ENCODE assay signal across 7 cellular contexts in the genomic region with DNA sequence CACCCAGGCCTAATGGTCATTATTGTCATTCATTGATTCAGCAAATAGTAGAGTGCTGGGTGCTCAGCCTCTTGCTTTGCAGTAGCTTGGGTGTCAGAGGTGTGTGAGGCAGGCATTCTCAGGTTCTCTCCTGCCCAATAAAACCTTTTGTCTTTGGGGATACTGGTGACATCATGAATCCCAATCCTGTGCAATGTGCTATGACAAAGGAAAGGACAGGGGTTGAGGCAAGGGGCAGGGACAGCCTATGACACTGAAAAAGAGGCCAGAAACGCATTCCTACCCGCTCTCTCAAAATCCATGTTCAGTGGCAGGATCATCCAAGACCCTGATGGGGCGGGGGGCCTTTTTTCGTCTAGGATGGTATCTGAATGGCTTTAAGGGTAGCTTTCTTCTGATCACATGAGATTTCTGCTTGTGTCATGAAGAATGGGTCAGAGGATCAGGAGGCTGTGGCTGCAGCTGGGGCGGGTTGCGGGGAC. TPM values are rescaled to one million over a fixed set of nuclear protein-coding genes. Genes with fewer than 3 reads are reported as not detected.
A peak's percentile ranks its signal among the peaks of the same experiment; 100 is the strongest.
DNase-seq lines count a peak whose midpoint lies in the region; ATAC-seq and TF ChIP-seq lines count a peak whose summit lies in the region.

No MANE protein-coding gene starts in this region.

- no peaks in the 10 kb centered on the region for H4K20me1 ChIP-seq in H9 (ENCODE audit: control insufficient read depth, insufficient read depth, insufficient read length)

- H3K4me3 ChIP-seq in fibroblast of villous mesenchyme (ENCODE audit: low read depth, low read length) (peak overlapping the region; percentile 65), skeletal muscle satellite cell (ENCODE audit: low read length) (peak overlapping the region; percentile 74)

- H3K4me1 ChIP-seq in H9 (ENCODE audit: insufficient read depth, low read length) = peaks cover 3% of the 10 kb centered on the region; the same call in 1 of the 2 replicates
- peaks cover 12% of the 10 kb centered on the region for H3K4me1 ChIP-seq in skeletal muscle satellite cell (ENCODE audit: control insufficient read depth, insufficient read depth, low read length)

- H2BK5ac ChIP-seq in H9 (ENCODE audit: insufficient read length, low read length) = no peak overlapping the region

- no peak overlapping the region for H2BK12ac ChIP-seq in H9 (ENCODE audit: insufficient read length, low read depth, low read length)

- peaks cover 18% of the 10 kb centered on the region; the same call in 1 of the 2 replicates for H3K79me2 ChIP-seq in H9 (ENCODE audit: insufficient read depth, low read length)

- no peak overlapping the region for H2AK5ac ChIP-seq in H9 (ENCODE audit: insufficient read length, low read length)

- H3K4me2 ChIP-seq in H9 (ENCODE audit: insufficient read depth, insufficient read length, low read length) (peak overlapping the region; percentile 58), skeletal muscle satellite cell (ENCODE audit: low read length) (peak overlapping the region; percentile 93)

- no peak overlapping the region for H3K4ac ChIP-seq in H9 (ENCODE audit: low read depth, low read length)

- TF ChIP-seq CTCF in H9 (conservative IDR thresholded peaks at IDR 0.05) = no peak
- TF ChIP-seq CTCF in fibroblast of villous mesenchyme (IDR thresholded peaks at IDR 0.05; ENCODE audit: insufficient read depth, low read depth, low read length) = no peak

- DNase-seq in H9 (no peak), fibroblast of villous mesenchyme (ENCODE audit: low read depth) (no peak), NCI-H187 treated with DMSO at 0.1 percent for 48 hours (lab: John Stamatoyannopoulos, UW) (no peak), NCI-H526 treated with DMSO at 0.1 percent for 48 hours (lab: John Stamatoyannopoulos, UW) (no peak)

- no peaks in the 10 kb centered on the region for H3K36me3 ChIP-seq in skeletal muscle satellite cell (ENCODE audit: insufficient read depth, low read length)

- no peak overlapping the region for H2BK20ac ChIP-seq in H9 (ENCODE audit: low read depth, low read length, poor library complexity, severe bottlenecking)

- H2BK120ac ChIP-seq in H9 (ENCODE audit: low read depth, low read length, poor library complexity, severe bottlenecking) = no peak overlapping the region

- H3K9me3 ChIP-seq in H9 (ENCODE audit: control insufficient read depth, low read depth, low read length) = no peaks in the 10 kb centered on the region
- no peaks in the 10 kb centered on the region for H3K9me3 ChIP-seq in skeletal muscle satellite cell (replicated peaks; ENCODE audit: low read length)

- H3K27me3 Mint-ChIP-seq in H9 (ENCODE audit: low read depth) = no peaks in the 10 kb centered on the region
- no peaks in the 10 kb centered on the region for H3K27me3 Mint-ChIP-seq in T-helper 1 cell treated with Interleukin-12 subunit alpha and Interleukin-12 subunit beta and Interleukin-4 antibody, amounts not matched to agents 30 μg/mL and 1 μg/mL, for 36 hours (ENCODE audit: low read depth)

- no peak overlapping the region for H3K27ac ChIP-seq in H9 (ENCODE audit: insufficient read length, low read depth, low read length)

- no peak overlapping the region for H3K56ac ChIP-seq in H9 (ENCODE audit: insufficient read length, low read depth, low read length)

- no CpG with 5 or more reads among the region's 6 CpGs for WGBS in H9 (ENCODE audit: extremely low coverage, insufficient read length, low lambda C conversion rate)

- H3K14ac ChIP-seq in H9 (ENCODE audit: insufficient read depth, low read length) = no peak overlapping the region

- no peak overlapping the region for H4K5ac ChIP-seq in H9 (ENCODE audit: insufficient read length, low read depth, low read length)

- ATAC-seq in HG03442 (IDR thresholded peaks at IDR 0.05; ENCODE audit: unreplicated experiment) = no peak

- H3K27me3 ChIP-seq in H9 (ENCODE audit: insufficient read depth, low read length) (no peaks in the 10 kb centered on the region), skeletal muscle satellite cell (ENCODE audit: control insufficient read depth, insufficient read depth, low read length) (no peaks in the 10 kb centered on the region)

- H3K23me2 ChIP-seq in H9 (ENCODE audit: insufficient read length, low read depth, low read length, poor library complexity, severe bottlenecking) = peaks cover 4% of the 10 kb centered on the region

- H3K4me1 Mint-ChIP-seq in H9 = peaks cover 9 to 10% of the 10 kb centered on the region in 2 experiments
- H3K4me1 Mint-ChIP-seq in T-helper 1 cell treated with Interleukin-12 subunit alpha and Interleukin-12 subunit beta and Interleukin-4 antibody, amounts not matched to agents 30 μg/mL and 1 μg/mL, for 36 hours (ENCODE audit: low read depth) = peaks cover 13% of the 10 kb centered on the region

- H2AFZ ChIP-seq in H9 (ENCODE audit: low read length) = no peak overlapping the region

- H2BK15ac ChIP-seq in H9 (ENCODE audit: low read depth, low read length) = no peak overlapping the region

- H3K18ac ChIP-seq in H9 (ENCODE audit: insufficient read length, low read depth, low read length) = no peak overlapping the region

- peak overlapping the region; percentile 79 to 97 (median 85); a peak in 4 of 7 replicates for H3K27ac Mint-ChIP-seq in H9
- peak overlapping the region; percentile 82 for H3K27ac Mint-ChIP-seq in T-helper 1 cell treated with Interleukin-12 subunit alpha and Interleukin-12 subunit beta and Interleukin-4 antibody, amounts not matched to agents 30 μg/mL and 1 μg/mL, for 36 hours

- H3K79me1 ChIP-seq in H9 (ENCODE audit: insufficient read depth, low read depth, low read length, poor library complexity, severe bottlenecking) = no peaks in the 10 kb centered on the region

- H3K9ac ChIP-seq in H9 (ENCODE audit: extremely low read depth, insufficient read length, low read length) (peak overlapping the region; percentile 7), skeletal muscle satellite cell (ENCODE audit: low read depth, low read length) (peak overlapping the region; percentile 97)

- no peak overlapping the region for H4K91ac ChIP-seq in H9 (ENCODE audit: insufficient read length, low read depth, low read length)

- H3K23ac ChIP-seq in H9 (ENCODE audit: insufficient read length, low read depth, low read length) = no peak overlapping the region

- H3K36me3 Mint-ChIP-seq in H9 (ENCODE audit: insufficient read depth in 1 of 3, low read depth in 3 of 3) = peaks cover 5 to 6% (median 5%) of the 10 kb centered on the region in 3 experiments
- no peaks in the 10 kb centered on the region for H3K36me3 Mint-ChIP-seq in T-helper 1 cell treated with Interleukin-12 subunit alpha and Interleukin-12 subunit beta and Interleukin-4 antibody, amounts not matched to agents 30 μg/mL and 1 μg/mL, for 36 hours (ENCODE audit: low read depth)

- H3T11ph ChIP-seq in H9 (ENCODE audit: low read length) = no peak overlapping the region

- H3K4me3 Mint-ChIP-seq in H9 = peak overlapping the region; percentile 93 to 96
- H3K4me3 Mint-ChIP-seq in T-helper 1 cell treated with Interleukin-12 subunit alpha and Interleukin-12 subunit beta and Interleukin-4 antibody, amounts not matched to agents 30 μg/mL and 1 μg/mL, for 36 hours = peak overlapping the region; percentile 88

- no peak overlapping the region for H4K8ac ChIP-seq in H9 (replicated peaks; ENCODE audit: insufficient read length, low read depth, low read length)

- H3K9me3 Mint-ChIP-seq in H9 = no peaks in the 10 kb centered on the region
- H3K9me3 Mint-ChIP-seq in T-helper 1 cell treated with Interleukin-12 subunit alpha and Interleukin-12 subunit beta and Interleukin-4 antibody, amounts not matched to agents 30 μg/mL and 1 μg/mL, for 36 hours = no peaks in the 10 kb centered on the region

RNA-seq across cellular contexts. Expression of gene FAM193A, which starts 1.5 kb away (rescaled TPM):
- total RNA-seq in H9 (2021) (35.9 and 36.9 TPM in 2 replicates), fibroblast of villous mesenchyme (16.8 and 23.7 TPM in 2 replicates)
- 14.4 and 16.4 TPM in 2 replicates for total RNA-seq in skeletal muscle satellite cell (2012; rRNA removed)
